25 cellular contexts compared by ENCODE assay signal in genomic region chr13:96475103-96475502, GRCh38.
"Had no signal": no experiment of that assay in that cellular context is flagged by ENCODE, and none has a peak within 500 bp of the region (broad histone marks: within the 10 kb centered on the region; RNA-seq: fewer than 3 reads in every experiment).

No MANE protein-coding gene starts in this region.

- H3K27me3 ChIP-seq: colonic mucosa, esophagus squamous epithelium, neural progenitor cell, right lobe of liver, suprapubic skin, transverse colon, upper lobe of right lung, uterus had no signal

- DNase-seq: colonic mucosa; effector memory CD4-positive, alpha-beta T cell; erythroblast; esophagus squamous epithelium; foreskin melanocyte; glutamatergic neuron; hypothalamus; immature natural killer cell; islet precursor cell; kidney glomerular epithelial cell; mesenchymal stem cell; midbrain; naive thymus-derived CD4-positive, alpha-beta T cell; right lobe of liver; small intestine; stimulated activated CD4-positive, alpha-beta T cell treated with anti-CD3 and anti-CD28 coated beads, Interleukin-15, amount 100 ng/mL, for 24 hours; stimulated activated CD4-positive, alpha-beta T cell treated with anti-CD3 and anti-CD28 coated beads, Interleukin-2, amount 100 ng/mL, for 48 hours; stimulated activated naive CD4-positive, alpha-beta T cell; stimulated activated naive CD8-positive, alpha-beta T cell treated with anti-CD3 and anti-CD28 coated beads, Interleukin-15, amount 100 ng/mL, for 72 hours; transverse colon; upper lobe of right lung; uterus had no signal

- H3K27ac ChIP-seq: colonic mucosa, esophagus squamous epithelium, neural progenitor cell, prostate gland, right lobe of liver, suprapubic skin, transverse colon, upper lobe of right lung, uterus had no signal

- H3K4me3 ChIP-seq: colonic mucosa, esophagus squamous epithelium, neural progenitor cell, prostate gland, right lobe of liver, suprapubic skin, transverse colon, upper lobe of right lung, uterus had no signal

- ATAC-seq: naive thymus-derived CD4-positive, alpha-beta T cell; right lobe of liver; stimulated activated naive CD8-positive, alpha-beta T cell treated with anti-CD3 and anti-CD28 coated beads, Interleukin-15, amount 100 ng/mL, for 72 hours; upper lobe of right lung had no signal

- H3K4me1 ChIP-seq: colonic mucosa, esophagus squamous epithelium, prostate gland, right lobe of liver, suprapubic skin, transverse colon, upper lobe of right lung, uterus had no signal

- H3K9me3 ChIP-seq: colonic mucosa, esophagus squamous epithelium, prostate gland, right lobe of liver, suprapubic skin, transverse colon, upper lobe of right lung, uterus had no signal
